In the genomic region with DNA sequence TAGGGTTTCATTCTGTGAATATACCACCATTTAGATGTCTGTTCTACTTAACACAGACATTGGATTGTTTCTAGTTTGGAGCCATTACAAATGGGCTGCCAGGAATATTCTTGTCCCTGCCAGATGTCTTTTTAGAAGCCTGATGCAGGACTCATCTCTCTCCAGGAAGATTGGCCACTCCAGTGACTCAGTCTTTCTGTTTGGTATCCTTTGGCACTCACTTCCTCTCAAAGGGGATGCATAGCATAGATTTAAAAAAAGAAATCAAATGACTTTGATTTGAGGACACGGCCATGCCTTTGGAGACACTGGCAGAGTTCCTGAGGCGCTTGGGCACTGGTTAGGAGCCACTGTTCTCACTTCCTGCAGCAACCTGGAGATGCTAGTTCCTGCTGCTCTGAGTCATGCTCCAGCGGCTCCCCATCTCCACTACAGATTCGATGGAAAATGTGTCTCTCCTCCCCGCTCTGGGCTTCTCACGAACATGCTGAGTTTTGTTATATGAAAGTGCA, we compare ENCODE assay signal across 11 cellular contexts. TPM values are rescaled to one million over a fixed set of nuclear protein-coding genes. Genes with fewer than 3 reads are reported as not detected.
A peak's percentile ranks its signal among the peaks of the same experiment; 100 is the strongest.
DNase-seq lines count a peak whose midpoint lies in the region; ATAC-seq and TF ChIP-seq lines count a peak whose summit lies in the region.
"Had no signal": no experiment of that assay in that cellular context is flagged by ENCODE, and none has a peak within 500 bp of the region (broad histone marks: within the 10 kb centered on the region; RNA-seq: fewer than 3 reads in every experiment).

No MANE protein-coding gene starts in this region.

- H3K27ac ChIP-seq in body of pancreas (no peak overlapping the region), suprapubic skin (peak overlapping the region; percentile 33)
- H3K27ac ChIP-seq: 22Rv1 had no signal

- H3K4me1 ChIP-seq in body of pancreas (no peaks in the 10 kb centered on the region), suprapubic skin (peaks cover 28% of the 10 kb centered on the region)

- no peaks in the 10 kb centered on the region for H3K27me3 ChIP-seq in body of pancreas
- H3K27me3 ChIP-seq in suprapubic skin, result no peaks in the 10 kb centered on the region

- TF ChIP-seq CTCF in body of pancreas (IDR thresholded peaks at IDR 0.05), result no peak
- no peak for TF ChIP-seq CTCF in suprapubic skin (IDR thresholded peaks at IDR 0.05)

- no peaks in the 10 kb centered on the region for H3K36me3 ChIP-seq in body of pancreas (replicated peaks in 1 of 2; ENCODE audit: insufficient read depth in 1 of 2, low read depth in 2 of 2)
- no peaks in the 10 kb centered on the region for H3K36me3 ChIP-seq in suprapubic skin

- intact Hi-C loops in body of pancreas (cut with DNase I), result no loop called here

- no peak for TF ChIP-seq POLR2A in body of pancreas (IDR thresholded peaks at IDR 0.05)
- TF ChIP-seq POLR2A in suprapubic skin (IDR thresholded peaks at IDR 0.05), result no peak

- no peak for TF ChIP-seq EP300 in suprapubic skin (IDR thresholded peaks at IDR 0.05)

- DNase-seq in DMS53 (lab: John Stamatoyannopoulos, UW) (peak; percentile 35), DMS53 treated with DMSO at 0.1 percent for 48 hours (lab: John Stamatoyannopoulos, UW; ENCODE audit: unreplicated experiment) (no peak), body of pancreas (peak in 1 of 4 donors; percentile 14), iPS-NIHi7 (ENCODE audit: extremely low spot score) (peak; percentile 25), suprapubic skin (ENCODE audit: low spot score in 2 of 2) (peak in 1 of 2 donors; percentile 71), HT-29 (ENCODE audit: low spot score) (no peak)
- no peak for DNase-seq in stimulated activated CD4-positive, alpha-beta T cell treated with anti-CD3 and anti-CD28 coated beads, Interleukin-12 subunit alpha, Interleukin-12 subunit beta, amount 100 ng/mL, for 4 hours
- DNase-seq: activated gamma-delta T cell treated with Interleukin-2 at 50 U/mL for 16 hours, SHP77 treated with DMSO at 0.1 percent for 48 hours had no signal

- WGBS in body of pancreas, 2 donors, result 63 to 87% methylated on average over 6 of the region's 6 CpGs
- WGBS in suprapubic skin, result 25% methylated on average over 6 of the region's 6 CpGs

- H3K4me3 ChIP-seq in body of pancreas (no peak overlapping the region), suprapubic skin (no peak overlapping the region)

- ATAC-seq in body of pancreas, result peak; percentile 45
- no peak for ATAC-seq in GM18867 (IDR thresholded peaks at IDR 0.05; ENCODE audit: unreplicated experiment)

- H3K9me3 ChIP-seq in body of pancreas (no peaks in the 10 kb centered on the region), suprapubic skin (no peaks in the 10 kb centered on the region)

RNA-seq across cellular contexts. Expression of a gene that starts 3.5 kb away (rescaled TPM):
- 1 to 10 TPM in 1 of 2 donors, under 1 TPM in 1; under 0.01 to 1.8 TPM for total RNA-seq in body of pancreas
- total RNA-seq in suprapubic skin, result 1 to 10 TPM in 2 of 4 donors, under 1 TPM in 2; 0.38 to 3.8 (median 2.1) TPM
- not detected in 2 replicates for total RNA-seq in HT-29 (2014; rRNA removed; shearing (Covaris generic))

Comparison
In these comparisons a context has a peak if more than half of its experiments do, and no peak if none do; other contexts are left out.
1. DNase-seq: peak in DMS53 (single experiment) and iPS-NIHi7 (single experiment); none in DMS53 treated with DMSO at 0.1 percent for 48 hours (single experiment), HT-29 (single experiment) and stimulated activated CD4-positive, alpha-beta T cell treated with anti-CD3 and anti-CD28 coated beads, Interleukin-12 subunit alpha, Interleukin-12 subunit beta, amount 100 ng/mL, for 4 hours (single experiment).